Comparison of ENCODE assay signal across 21 cellular contexts in the genomic region with DNA sequence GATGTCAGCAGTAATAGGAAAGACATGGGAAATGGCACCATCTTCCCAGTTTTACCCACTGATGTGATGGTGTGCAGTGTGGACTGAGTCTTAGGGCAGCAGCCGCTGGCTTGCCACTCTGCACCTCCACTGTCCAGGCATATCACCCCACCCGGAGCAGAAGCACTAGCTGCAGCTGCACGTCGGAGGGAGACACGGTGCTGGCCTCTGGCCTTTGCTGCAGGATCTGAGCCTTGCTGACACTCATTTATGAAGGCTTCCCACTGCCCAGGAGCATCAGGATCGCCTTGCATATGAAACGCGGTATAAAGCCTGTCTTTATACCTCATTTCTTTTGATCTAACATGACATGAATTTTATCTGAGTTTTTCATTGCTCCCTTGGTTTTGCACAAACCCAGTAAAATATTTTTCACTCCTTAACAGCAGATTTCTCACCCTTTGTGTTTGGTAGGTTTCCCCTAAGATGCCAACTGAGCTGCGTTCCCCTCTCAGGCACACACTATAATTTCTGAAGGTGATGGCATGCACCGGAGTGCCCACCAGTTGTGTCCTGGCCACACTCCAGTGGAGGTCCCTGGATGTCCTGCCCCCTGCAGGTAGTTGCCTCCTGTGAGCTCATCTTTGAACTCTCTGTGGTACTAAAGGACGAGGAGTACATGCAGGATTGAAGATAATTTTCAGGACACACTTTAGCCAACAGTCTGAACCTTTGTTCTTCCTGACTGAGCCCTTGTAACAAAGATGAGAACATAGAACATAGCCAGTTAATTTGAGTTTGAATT. TPM values are rescaled to one million over a fixed set of nuclear protein-coding genes. Genes with fewer than 3 reads are reported as not detected.
DNase-seq lines count a peak whose midpoint lies in the region; ATAC-seq and TF ChIP-seq lines count a peak whose summit lies in the region.
"Had no signal": no experiment of that assay in that cellular context is flagged by ENCODE, and none has a peak within 500 bp of the region (broad histone marks: within the 10 kb centered on the region; RNA-seq: fewer than 3 reads in every experiment).

No MANE protein-coding gene starts in this region.

- H3K4me1 ChIP-seq in PC-3 (ENCODE audit: insufficient read depth, low read length) (peaks cover 28% of the 10 kb centered on the region), colonic mucosa (no peaks in the 10 kb centered on the region)
- H3K4me1 ChIP-seq: gastroesophageal sphincter, prostate gland had no signal

- no TSS peak for BruUV-seq in PC-3 (replicated peaks; lab: Mats Ljungman, UMichigan)

- H3K36me3 ChIP-seq in BJ (ENCODE audit: control insufficient read depth, insufficient read depth, low read length) (no peaks in the 10 kb centered on the region), H7 (replicated peaks; ENCODE audit: control insufficient read depth, insufficient read depth, low read length) (peaks cover 3% of the 10 kb centered on the region), PC-3 (ENCODE audit: low read depth, low read length) (no peaks in the 10 kb centered on the region), colonic mucosa (no peaks in the 10 kb centered on the region)
- H3K36me3 ChIP-seq: gastroesophageal sphincter, lower lobe of right lung, prostate gland, spleen, thyroid gland had no signal

- H3K27ac ChIP-seq in PC-3 (ENCODE audit: low read length) (no peak overlapping the region), colonic mucosa (no peak overlapping the region)
- H3K27ac ChIP-seq: gastroesophageal sphincter, lower lobe of right lung, prostate gland, spleen, thyroid gland had no signal

- TF ChIP-seq CTCF in BJ (IDR thresholded peaks at IDR 0.05; ENCODE audit: insufficient read depth, low read depth, low read length), result peak; percentile 10; the same call in 1 of the 2 replicates
- peak; percentile 35 for TF ChIP-seq CTCF in PC-3 (conservative IDR thresholded peaks at IDR 0.05; ENCODE audit: low read depth, low read length)
- TF ChIP-seq CTCF in fibroblast of pulmonary artery (IDR thresholded peaks at IDR 0.05; ENCODE audit: low read length, missing control alignments), result peak; percentile 10
- TF ChIP-seq CTCF in colonic mucosa (IDR thresholded peaks at IDR 0.05), result no peak

- DNase-seq in BJ (ENCODE audit: low read depth) (no peak), H7 (peak; percentile 63), PC-3 (no peak), fibroblast of pulmonary artery (ENCODE audit: low read depth) (no peak), NCI-H226 (no peak), colonic mucosa (no peak)
- DNase-seq: activated CD4-positive, alpha-beta memory T cell treated with anti-CD3 and anti-CD28 coated beads for 36 hours; activated naive CD8-positive, alpha-beta T cell treated with anti-CD3 and anti-CD28 coated beads, Interleukin-2, amount 50 U/mL, for 24 hours; cerebellar nuclear complex; lower lobe of right lung; naive B cell; NCI-H1694; NCI-H446 treated with DMSO at 0.1 percent for 48 hours; spleen; thyroid gland had no signal

- intact Hi-C loops in PC-3 (cut with micrococcal nuclease) (loop anchor here (5.0 kb wide), 1 partner anchor 85 kb away; no protein-coding TSS in a partner anchor), colonic mucosa (cut with DNase I) (no loop called here)

- no peak overlapping the region for H3K4me3 ChIP-seq in BJ (ENCODE audit: low read depth, low read length)
- no peak overlapping the region for H3K4me3 ChIP-seq in H7 (ENCODE audit: insufficient read depth, low read depth, low read length)
- H3K4me3 ChIP-seq in PC-3 (ENCODE audit: low read length), result no peak overlapping the region
- no peak overlapping the region for H3K4me3 ChIP-seq in fibroblast of pulmonary artery (replicated peaks; ENCODE audit: low read depth, low read length)
- no peak overlapping the region for H3K4me3 ChIP-seq in colonic mucosa
- H3K4me3 ChIP-seq: gastroesophageal sphincter, lower lobe of right lung, prostate gland, spleen, thyroid gland had no signal

- POLR2A ChIA-PET in BJ (lab: Charles Lee), result no interaction called here
- POLR2A ChIA-PET in PC-3 (lab: Charles Lee; ENCODE audit: unreplicated experiment), result interaction anchor here (0.6 kb wide), 1 partner anchor 15 kb away, joined by 14 read pairs; no protein-coding TSS in a partner anchor

- H4K20me1 ChIP-seq in PC-3 (ENCODE audit: low read length), result no peaks in the 10 kb centered on the region

- ATAC-seq in PC-3, result no peak
- ATAC-seq in GM21381 (IDR thresholded peaks at IDR 0.05; ENCODE audit: unreplicated experiment), result no peak
- ATAC-seq in HG03460 (IDR thresholded peaks at IDR 0.05; ENCODE audit: unreplicated experiment), result no peak
- ATAC-seq: activated naive CD8-positive, alpha-beta T cell treated with anti-CD3 and anti-CD28 coated beads, Interleukin-2, amount 50 U/mL, for 24 hours; gastroesophageal sphincter; lower lobe of right lung; Panc1; stimulated activated memory B cell treated with anti-CD40 and anti-IgM and Interleukin-4, amounts not matched to agents 10 μg/mL and 1 μg/mL and 100 μg/mL, for 72 hours had no signal

- no peak overlapping the region for H2AFZ ChIP-seq in PC-3 (ENCODE audit: low read length)

- no peaks in the 10 kb centered on the region for H3K79me2 ChIP-seq in PC-3 (ENCODE audit: low read length)

- H3K9me2 ChIP-seq in PC-3 (replicated peaks; ENCODE audit: low read length), result no peaks in the 10 kb centered on the region

- no peak overlapping the region for H3K4me2 ChIP-seq in PC-3 (ENCODE audit: low read length)

- CTCF ChIA-PET in BJ (lab: Yijun Ruan, JAX), result interaction anchor here (1.2 kb wide), 1 partner anchor 9 kb away, joined by 6 read pairs; no protein-coding TSS in a partner anchor
- CTCF ChIA-PET in PC-3 (lab: Charles Lee), result no interaction called here

- H3K27me3 ChIP-seq in BJ (ENCODE audit: control insufficient read depth, insufficient read depth, low read length) (no peaks in the 10 kb centered on the region), H7 (ENCODE audit: control insufficient read depth, insufficient read depth, low read length) (no peaks in the 10 kb centered on the region), PC-3 (ENCODE audit: low read length) (no peaks in the 10 kb centered on the region), colonic mucosa (no peaks in the 10 kb centered on the region)
- H3K27me3 ChIP-seq: gastroesophageal sphincter, spleen, thyroid gland had no signal

- H3K9me3 ChIP-seq in PC-3 (ENCODE audit: low read length) (no peaks in the 10 kb centered on the region), colonic mucosa (no peaks in the 10 kb centered on the region)
- H3K9me3 ChIP-seq: gastroesophageal sphincter, lower lobe of right lung, prostate gland, spleen, thyroid gland had no signal

- no peaks in the 10 kb centered on the region for H3F3A ChIP-seq in PC-3 (ENCODE audit: low read length, unreplicated experiment)

- H3K9ac ChIP-seq in PC-3 (ENCODE audit: low read length), result no peak overlapping the region
- H3K9ac ChIP-seq in colonic mucosa (ENCODE audit: low read depth in 2 of 2, low read length in 2 of 2), result no peak overlapping the region

RNA-seq across cellular contexts. Expression of a gene that starts 8.9 kb away (rescaled TPM):
- polyA plus RNA-seq in BJ (2011; rRNA removed), result 16.0 and 23.5 TPM in 2 replicates
- 21.2 and 33.6 TPM in 2 replicates for polyA minus RNA-seq in BJ (2011; rRNA and poly(A)+ RNA removed)
- total RNA-seq in H7 (2014; rRNA removed; shearing (Covaris generic)), result 41.4 and 46.6 TPM in 2 replicates
- total RNA-seq in PC-3 (2014; rRNA removed), result 24.8 and 27.7 TPM in 2 replicates
- total RNA-seq in colonic mucosa, result 10 to 100 TPM; 18.3 to 19.6 TPM

RNA-seq across cellular contexts. Expression of a gene that starts 45.0 kb away (rescaled TPM):
- polyA plus RNA-seq in BJ (2011; rRNA removed), result 0.10 and 0.12 TPM in 2 replicates
- 0.36 TPM in 1 of 2 replicates, not detected in the other for polyA minus RNA-seq in BJ (2011; rRNA and poly(A)+ RNA removed)
- 0.22 and 1.1 TPM in 2 replicates for total RNA-seq in H7 (2014; rRNA removed; shearing (Covaris generic))
- 3.1 and 4.2 TPM in 2 replicates for total RNA-seq in PC-3 (2014; rRNA removed)
- 1 to 10 TPM in 1 of 2 donors, under 1 TPM in 1; 0.64 to 1.1 TPM for total RNA-seq in colonic mucosa
